In genomic region chr10:6035926-6036575, GRCh38 we compare ENCODE assay signal across 17 cellular contexts. TPM values are rescaled to one million over a fixed set of nuclear protein-coding genes. Genes with fewer than 3 reads are reported as not detected.
DNase-seq lines count a peak whose midpoint lies in the region; ATAC-seq and TF ChIP-seq lines count a peak whose summit lies in the region.
"Had no signal": no experiment of that assay in that cellular context is flagged by ENCODE, and none has a peak within 500 bp of the region (broad histone marks: within the 10 kb centered on the region; RNA-seq: fewer than 3 reads in every experiment).

No MANE protein-coding gene starts in this region.

- no peaks in the 10 kb centered on the region for H3K27me3 Mint-ChIP-seq in activated T-cell treated with anti-CD3 and anti-CD28 coated beads, Interleukin-2, amount 50 U/mL, for 4 hours (ENCODE audit: low read depth)
- H3K27me3 Mint-ChIP-seq in endodermal cell (ENCODE audit: insufficient read depth) = no peaks in the 10 kb centered on the region

- TF ChIP-seq CTCF in endodermal cell (conservative IDR thresholded peaks at IDR 0.05) (no peak), vagina (IDR thresholded peaks at IDR 0.05) (no peak)

- H3K36me3 Mint-ChIP-seq in activated T-cell treated with anti-CD3 and anti-CD28 coated beads, Interleukin-2, amount 50 U/mL, for 4 hours (ENCODE audit: insufficient read depth) = peaks cover 57% of the 10 kb centered on the region
- no peaks in the 10 kb centered on the region for H3K36me3 Mint-ChIP-seq in endodermal cell (ENCODE audit: low read depth)

- peaks cover under 1% of the 10 kb centered on the region for H3K9me3 Mint-ChIP-seq in activated T-cell treated with anti-CD3 and anti-CD28 coated beads, Interleukin-2, amount 50 U/mL, for 4 hours
- peaks cover 3% of the 10 kb centered on the region for H3K9me3 Mint-ChIP-seq in endodermal cell

- peak; percentile 13 for DNase-seq in stimulated activated CD4-positive, alpha-beta T cell treated with anti-CD3 and anti-CD28 coated beads, Interleukin-15, amount 100 ng/mL, for 24 hours
- DNase-seq in stimulated activated CD4-positive, alpha-beta T cell treated with anti-CD3 and anti-CD28 coated beads, Interleukin-4, amount 100 ng/mL, for 4 hours = no peak
- DNase-seq in activated T-cell treated with anti-CD3 and anti-CD28 coated beads, Interleukin-2, amount 50 U/mL, for 4 hours = peak; percentile 3
- peak; percentile 38 for DNase-seq in endodermal cell
- DNase-seq in vagina (ENCODE audit: extremely low spot score in 2 of 2) = peak; percentile 29 to 43
- DNase-seq in aorta = no peak
- DNase-seq: DMS79, left lung, MG63, NCI-H1930, NCI-H510A, PC-3 had no signal

- peaks cover 7% of the 10 kb centered on the region for H3K4me1 ChIP-seq in endodermal cell (ENCODE audit: control insufficient read depth, insufficient read depth, low read length)
- H3K4me1 ChIP-seq in vagina = no peaks in the 10 kb centered on the region
- no peaks in the 10 kb centered on the region for H3K4me1 ChIP-seq in aorta (ENCODE audit: control insufficient read depth in 1 of 2, insufficient read depth in 2 of 2, low read length in 2 of 2)

- H3K4me1 Mint-ChIP-seq in activated T-cell treated with anti-CD3 and anti-CD28 coated beads, Interleukin-2, amount 50 U/mL, for 4 hours (ENCODE audit: low read depth) = peaks cover 70% of the 10 kb centered on the region
- H3K4me1 Mint-ChIP-seq in endodermal cell = peaks cover 37% of the 10 kb centered on the region

- H3K36me3 ChIP-seq in endodermal cell (ENCODE audit: control insufficient read depth, insufficient read depth, low read length) (no peaks in the 10 kb centered on the region), vagina (no peaks in the 10 kb centered on the region), aorta (ENCODE audit: control insufficient read depth in 1 of 2, insufficient read depth in 2 of 2, low read length in 1 of 2) (no peaks in the 10 kb centered on the region)
- H3K36me3 ChIP-seq: left lung, MG63, tibial nerve had no signal

- H3K4me3 ChIP-seq in endodermal cell (ENCODE audit: low read length) = no peak overlapping the region
- no peak overlapping the region for H3K4me3 ChIP-seq in vagina
- H3K4me3 ChIP-seq in aorta (ENCODE audit: low read length in 2 of 2) = no peak overlapping the region
- H3K4me3 ChIP-seq: left lung, MG63, tibial nerve had no signal

- no peaks in the 10 kb centered on the region for H3K27me3 ChIP-seq in endodermal cell (ENCODE audit: control insufficient read depth, insufficient read depth, low read length, poor library complexity, severe bottlenecking)
- no peaks in the 10 kb centered on the region for H3K27me3 ChIP-seq in vagina
- no peaks in the 10 kb centered on the region for H3K27me3 ChIP-seq in aorta (ENCODE audit: control insufficient read depth in 1 of 2, insufficient read depth in 2 of 2, low read length in 1 of 2)
- H3K27me3 ChIP-seq: left lung, MG63, tibial nerve had no signal

- no peak for TF ChIP-seq POLR2A in vagina (IDR thresholded peaks at IDR 0.05)

- no peak overlapping the region for H3K4me3 Mint-ChIP-seq in activated T-cell treated with anti-CD3 and anti-CD28 coated beads, Interleukin-2, amount 50 U/mL, for 4 hours
- H3K4me3 Mint-ChIP-seq in endodermal cell = no peak overlapping the region

- no peak overlapping the region for H3K9ac ChIP-seq in endodermal cell (ENCODE audit: extremely low read depth, low read length, poor library complexity, severe bottlenecking)

- WGBS in endodermal cell (ENCODE audit: insufficient coverage in 1 of 2, insufficient read length in 1 of 2), 2 experiments = 94 to 96% methylated on average over 10 to 13 of the region's 13 CpGs
- 73% methylated on average over 13 of the region's 13 CpGs for WGBS in aorta, 2 donors

- no peak overlapping the region for H3K27ac Mint-ChIP-seq in endodermal cell

- ATAC-seq in activated T-cell treated with anti-CD3 and anti-CD28 coated beads, Interleukin-2, amount 50 U/mL, for 4 hours = no peak
- no peak for ATAC-seq in HG02938 (IDR thresholded peaks at IDR 0.05; ENCODE audit: unreplicated experiment)
- ATAC-seq in HG02798 (IDR thresholded peaks at IDR 0.05; ENCODE audit: poor library complexity, unreplicated experiment) = no peak
- ATAC-seq in aorta (ENCODE audit: low FRiP score) = no peak
- ATAC-seq: left lung, PC-3, SK-N-SH treated with all-trans-retinoic acid at 6 μM for 48 hours had no signal

- H3K27ac ChIP-seq in endodermal cell (ENCODE audit: low read depth, low read length) (no peak overlapping the region), vagina (no peak overlapping the region), aorta (ENCODE audit: low read depth in 1 of 2, low read length in 2 of 2) (no peak overlapping the region)
- H3K27ac ChIP-seq: left lung, tibial nerve had no signal

- H3K9me3 ChIP-seq in endodermal cell (ENCODE audit: control insufficient read depth, low read length) (peaks cover 5% of the 10 kb centered on the region), vagina (no peaks in the 10 kb centered on the region), aorta (ENCODE audit: control insufficient read depth, low read length) (no peaks in the 10 kb centered on the region)

- intact Hi-C loops in vagina (cut with DNase I) (no loop called here), aorta (cut with DNase I) (no loop called here)

RNA-seq across cellular contexts. Expression of gene IL2RA, which starts 26.1 kb away (rescaled TPM):
- 100 to 1,000 TPM; 639 to 698 (median 653) TPM for total RNA-seq in activated T-cell treated with anti-CD3 and anti-CD28 coated beads, Interleukin-2, amount 50 U/mL, for 4 hours
- total RNA-seq in endodermal cell (not detected), vagina (not detected), aorta (1 to 10 TPM; 2.4 to 4.2 TPM)
- not detected for polyA plus RNA-seq in endodermal cell (2013, experiment 1 of 2)
- not detected for polyA plus RNA-seq in endodermal cell (2013, experiment 2 of 2)
- 1 to 10 TPM in 1 of 2 donors, under 1 TPM in 1; 0.33 to 4.1 TPM for polyA plus RNA-seq in aorta
- total RNA-seq: fibroblast of villous mesenchyme, PC-3 had no signal

RNA-seq across cellular contexts. Expression of gene RBM17, which starts 52.8 kb away (rescaled TPM):
- total RNA-seq in activated T-cell treated with anti-CD3 and anti-CD28 coated beads, Interleukin-2, amount 50 U/mL, for 4 hours = 100 to 1,000 TPM; 231 to 261 (median 237) TPM
- total RNA-seq in endodermal cell = 100 to 1,000 TPM; 123 to 139 TPM
- polyA plus RNA-seq in endodermal cell (2013, experiment 1 of 2) = 93.5 TPM
- 77.6 TPM for polyA plus RNA-seq in endodermal cell (2013, experiment 2 of 2)
- 50.6 TPM for total RNA-seq in vagina
- total RNA-seq in aorta = 10 to 100 TPM; 82.0 to 94.1 TPM
- polyA plus RNA-seq in aorta = 10 to 100 TPM; 41.4 to 89.4 TPM

RNA-seq across cellular contexts. Expression of gene IL15RA, which starts 58.7 kb away (rescaled TPM):
- total RNA-seq in activated T-cell treated with anti-CD3 and anti-CD28 coated beads, Interleukin-2, amount 50 U/mL, for 4 hours = 10 to 100 TPM; 41.5 to 42.4 (median 41.9) TPM
- under 1 TPM; 0.35 to 0.37 TPM for total RNA-seq in endodermal cell
- polyA plus RNA-seq in endodermal cell (2013, experiment 1 of 2) = not detected
- polyA plus RNA-seq in endodermal cell (2013, experiment 2 of 2) = not detected
- total RNA-seq in vagina = 41.0 TPM
- total RNA-seq in aorta = 10 to 100 TPM; 19.0 to 21.2 TPM
- 10 to 100 TPM in 1 of 2 donors, 1 to 10 TPM in 1; 6.0 to 23.9 TPM for polyA plus RNA-seq in aorta

Comparison
In these comparisons a context has a peak if more than half of its experiments do, and no peak if none do; other contexts are left out.
1. DNase-seq: peak in stimulated activated CD4-positive, alpha-beta T cell treated with anti-CD3 and anti-CD28 coated beads, Interleukin-15, amount 100 ng/mL, for 24 hours (single experiment), activated T-cell treated with anti-CD3 and anti-CD28 coated beads, Interleukin-2, amount 50 U/mL, for 4 hours (single experiment), endodermal cell (single experiment) and vagina (2 of 2); none in stimulated activated CD4-positive, alpha-beta T cell treated with anti-CD3 and anti-CD28 coated beads, Interleukin-4, amount 100 ng/mL, for 4 hours (0 of 2) and aorta (0 of 2).
2. RNA of gene IL2RA, which starts 26.1 kb away (total RNA-seq): 639 to 698 TPM in activated T-cell treated with anti-CD3 and anti-CD28 coated beads, Interleukin-2, amount 50 U/mL, for 4 hours; 2.4 to 4.2 TPM in aorta, not detected in endodermal cell and not detected in vagina (single experiment); every median in the first group is over 100 times any median in the second.
3. RNA of gene IL15RA, which starts 58.7 kb away (total RNA-seq): 41.5 to 42.4 TPM in activated T-cell treated with anti-CD3 and anti-CD28 coated beads, Interleukin-2, amount 50 U/mL, for 4 hours, 41.0 TPM in vagina (single experiment) and 19.0 to 21.2 TPM in aorta; 0.35 to 0.37 TPM in endodermal cell; every median in the first group is over 10 times any median in the second.